Comparison of ENCODE assay signal across 6 cellular contexts in the genomic region with DNA sequence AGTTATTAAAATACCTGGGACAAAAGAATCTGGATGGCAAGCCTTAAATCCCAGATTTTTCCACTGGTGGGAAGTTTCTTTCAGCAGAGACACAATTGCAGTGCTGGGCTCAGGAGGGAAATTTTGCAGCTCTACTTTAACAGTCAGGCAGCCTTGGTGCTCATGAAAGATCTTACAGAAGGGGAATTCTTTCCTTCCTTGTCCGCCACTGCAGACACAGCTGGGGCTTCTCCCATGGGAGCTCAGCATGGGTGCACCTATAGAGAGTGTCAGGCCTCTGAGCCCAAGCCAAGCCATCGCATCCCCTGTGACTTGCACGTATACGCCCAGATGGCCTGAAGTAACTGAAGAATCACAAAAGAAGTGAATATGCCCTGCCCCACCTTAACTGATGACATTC. TPM values are rescaled to one million over a fixed set of nuclear protein-coding genes. Genes with fewer than 3 reads are reported as not detected.
"Had no signal": no experiment of that assay in that cellular context is flagged by ENCODE, and none has a peak within 500 bp of the region (broad histone marks: within the 10 kb centered on the region; RNA-seq: fewer than 3 reads in every experiment).

No MANE protein-coding gene starts in this region.

RNA-seq across cellular contexts. Expression of a gene that starts 6.0 kb away (rescaled TPM):
- total RNA-seq: GM23248, H4, H7, HT1080, IMR-90, K562 had no signal
- polyA plus RNA-seq: GM23248, IMR-90, K562 had no signal

RNA-seq across cellular contexts. Expression of a gene that starts 42.8 kb away (rescaled TPM):
- total RNA-seq: GM23248, H4, H7, HT1080, IMR-90, K562 had no signal
- polyA plus RNA-seq: GM23248, IMR-90, K562 had no signal
